In the genomic region with DNA sequence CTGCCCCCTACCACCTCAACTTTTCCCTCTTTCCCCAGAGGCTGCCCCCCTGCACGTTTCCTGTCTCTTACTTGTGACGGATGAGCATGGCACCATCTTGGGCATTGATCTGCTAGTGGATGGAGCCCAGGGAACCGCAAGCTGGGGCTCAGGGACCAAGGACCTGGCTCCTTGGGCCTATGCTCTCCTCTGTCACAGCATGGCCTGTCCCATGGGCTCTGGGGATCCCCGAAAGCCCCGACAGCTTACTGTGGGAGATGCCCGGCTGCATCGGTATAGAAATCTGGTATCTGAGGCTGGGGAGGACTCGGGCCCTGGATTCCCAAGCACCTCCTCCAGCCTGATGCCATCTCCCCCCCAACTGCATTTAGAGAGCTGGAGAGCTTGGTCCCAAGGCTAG, we compare ENCODE assay signal across 20 cellular contexts. TPM values are rescaled to one million over a fixed set of nuclear protein-coding genes. Genes with fewer than 3 reads are reported as not detected.
DNase-seq lines count a peak whose midpoint lies in the region; ATAC-seq and TF ChIP-seq lines count a peak whose summit lies in the region.
"Had no signal": no experiment of that assay in that cellular context is flagged by ENCODE, and none has a peak within 500 bp of the region (broad histone marks: within the 10 kb centered on the region; RNA-seq: fewer than 3 reads in every experiment).

No MANE protein-coding gene starts in this region.

- peak overlapping the region in 1 of 2 donors; percentile 31 for H3K4me3 Mint-ChIP-seq in activated T-cell treated with anti-CD3 and anti-CD28 coated beads, Interleukin-2, amount 50 U/mL, for 72 hours
- no peak overlapping the region for H3K4me3 Mint-ChIP-seq in activated B cell treated with CpG ODN at 0.5 μM for 24 hours
- peak overlapping the region; percentile 22 for H3K4me3 Mint-ChIP-seq in mesothelial cell of epicardium

- no peaks in the 10 kb centered on the region for H4K20me1 ChIP-seq in OCI-LY7 (ENCODE audit: insufficient read depth, low read length)

- H3K4me1 Mint-ChIP-seq in activated T-cell treated with anti-CD3 and anti-CD28 coated beads, Interleukin-2, amount 50 U/mL, for 72 hours (ENCODE audit: low read depth), result peaks cover 18% of the 10 kb centered on the region
- peaks cover 18% of the 10 kb centered on the region for H3K4me1 Mint-ChIP-seq in activated B cell treated with CpG ODN at 0.5 μM for 24 hours
- peaks cover 22% of the 10 kb centered on the region for H3K4me1 Mint-ChIP-seq in mesothelial cell of epicardium

- no peaks in the 10 kb centered on the region for H3K79me1 ChIP-seq in trophoblast cell (ENCODE audit: low read length)

- H3K14ac ChIP-seq in trophoblast cell (ENCODE audit: low read length), result no peak overlapping the region

- no peak overlapping the region for H2BK120ac ChIP-seq in trophoblast cell (ENCODE audit: insufficient read depth, low read length, poor library complexity)

- peak overlapping the region; percentile 6 for H3K27ac Mint-ChIP-seq in activated T-cell treated with anti-CD3 and anti-CD28 coated beads, Interleukin-2, amount 50 U/mL, for 72 hours
- peak overlapping the region; percentile 39 for H3K27ac Mint-ChIP-seq in activated B cell treated with CpG ODN at 0.5 μM for 24 hours
- no peak overlapping the region for H3K27ac Mint-ChIP-seq in mesothelial cell of epicardium

- peaks cover 0 to 1% of the 10 kb centered on the region in 2 donors for H3K36me3 Mint-ChIP-seq in activated T-cell treated with anti-CD3 and anti-CD28 coated beads, Interleukin-2, amount 50 U/mL, for 72 hours (ENCODE audit: insufficient read depth in 2 of 2)
- H3K36me3 Mint-ChIP-seq in activated B cell treated with CpG ODN at 0.5 μM for 24 hours (ENCODE audit: low read depth) (no peaks in the 10 kb centered on the region), mesothelial cell of epicardium (no peaks in the 10 kb centered on the region)

- H3K9ac ChIP-seq in trophoblast cell (ENCODE audit: low read length), result no peak overlapping the region
- H3K9ac ChIP-seq: KMS-11 had no signal

- no peak for ATAC-seq in activated T-cell treated with anti-CD3 and anti-CD28 coated beads, Interleukin-2, amount 50 U/mL, for 72 hours (replicated peaks in 1 of 2)
- ATAC-seq in activated B cell treated with CpG ODN at 0.5 μM for 24 hours (ENCODE audit: low read depth), result no peak
- ATAC-seq in GM18870 (IDR thresholded peaks at IDR 0.05; ENCODE audit: unreplicated experiment), result no peak

- H3K18ac ChIP-seq in trophoblast cell (ENCODE audit: low read length), result no peak overlapping the region

- no TSS peak for BruUV-seq in OCI-LY7 (replicated peaks; lab: Mats Ljungman, UMichigan)

- H3K9me3 ChIP-seq in trophoblast cell (ENCODE audit: insufficient read depth, low read depth, low read length) (peaks cover 18% of the 10 kb centered on the region), OCI-LY7 (ENCODE audit: low read length) (no peaks in the 10 kb centered on the region)
- H3K9me3 ChIP-seq: Peyer's patch had no signal

- H3K9me3 Mint-ChIP-seq in activated T-cell treated with anti-CD3 and anti-CD28 coated beads, Interleukin-2, amount 50 U/mL, for 72 hours, result no peaks in the 10 kb centered on the region
- H3K9me3 Mint-ChIP-seq in activated B cell treated with CpG ODN at 0.5 μM for 24 hours (no peaks in the 10 kb centered on the region), mesothelial cell of epicardium (no peaks in the 10 kb centered on the region)

- H3K27ac ChIP-seq in trophoblast cell (ENCODE audit: low read depth, low read length) (no peak overlapping the region), OCI-LY7 (ENCODE audit: low read depth, low read length, poor library complexity, severe bottlenecking) (no peak overlapping the region)
- H3K27ac ChIP-seq: KMS-11, Peyer's patch had no signal

- H3K4me3 ChIP-seq in trophoblast cell (ENCODE audit: low read depth, low read length) (peak overlapping the region; percentile 34), OCI-LY7 (ENCODE audit: low read depth, low read length, poor library complexity, severe bottlenecking) (no peak overlapping the region)
- H3K4me3 ChIP-seq: Peyer's patch had no signal

- intact Hi-C loops in activated B cell treated with CpG ODN at 0.5 μM for 24 hours (cut with micrococcal nuclease), result no loop called here
- intact Hi-C loops in OCI-LY7 (cut with micrococcal nuclease; ENCODE audit: unreplicated experiment), result no loop called here

- H3K27me3 ChIP-seq in trophoblast cell (ENCODE audit: insufficient read depth, low read length), result peaks cover 43% of the 10 kb centered on the region

- no peak overlapping the region for H3K4me2 ChIP-seq in trophoblast cell (ENCODE audit: low read length)
- no peak overlapping the region for H3K4me2 ChIP-seq in OCI-LY7 (ENCODE audit: low read length)
- H3K4me2 ChIP-seq: KMS-11 had no signal

- no peak overlapping the region for H2AK5ac ChIP-seq in trophoblast cell (ENCODE audit: low read length)

- no CpG with 5 or more reads among the region's 8 CpGs for WGBS in trophoblast cell (ENCODE audit: extremely low coverage, insufficient coverage, insufficient read length)

- POLR2A ChIA-PET in activated B cell treated with CpG ODN at 0.5 μM for 24 hours (lab: Charles Lee), result interaction anchor here (0.9 kb wide), 1 partner anchor 49 kb away, joined by 3 read pairs; no protein-coding TSS in a partner anchor
- POLR2A ChIA-PET in OCI-LY7 (lab: Charles Lee), result no interaction called here

- CTCF ChIA-PET in activated B cell treated with CpG ODN at 0.5 μM for 24 hours (lab: Charles Lee) (no interaction called here), OCI-LY7 (lab: Charles Lee; ENCODE audit: unreplicated experiment) (no interaction called here)

- no peak overlapping the region for H2BK5ac ChIP-seq in trophoblast cell (ENCODE audit: low read depth, low read length, poor library complexity)

- no peak for DNase-seq in activated T-cell treated with anti-CD3 and anti-CD28 coated beads, Interleukin-2, amount 50 U/mL, for 72 hours
- no peak for DNase-seq in activated T-cell treated with anti-CD3 and anti-CD28 coated beads, Interleukin-2, amount 50 U/mL, for 1 hour
- DNase-seq in activated B cell treated with CpG ODN at 0.5 μM for 24 hours, result no peak
- DNase-seq in mesothelial cell of epicardium (ENCODE audit: low spot score in 2 of 2, unreplicated experiment in 2 of 2), result no peak
- no peak for DNase-seq in trophoblast cell
- no peak for DNase-seq in OCI-LY7 (ENCODE audit: low spot score)
- no peak for DNase-seq in NCI-H2171 (lab: John Stamatoyannopoulos, UW)
- DNase-seq: DMS 273 treated with DMSO at 0.1 percent for 48 hours, GOT3, NCI-H1105, NCI-H187, NCI-H446 treated with DMSO at 0.1 percent for 48 hours, NCI-H774, Peyer's patch, Right ventricle myocardium superior had no signal

- H2AFZ ChIP-seq in trophoblast cell (ENCODE audit: insufficient read depth, low read length, poor library complexity) (no peak overlapping the region), OCI-LY7 (ENCODE audit: low read length) (no peak overlapping the region)

- H3K9me2 ChIP-seq in OCI-LY7 (ENCODE audit: insufficient read depth, low read length), result no peaks in the 10 kb centered on the region

- H3K27me3 Mint-ChIP-seq in activated T-cell treated with anti-CD3 and anti-CD28 coated beads, Interleukin-2, amount 50 U/mL, for 72 hours (ENCODE audit: low read depth), result peaks cover 33% of the 10 kb centered on the region
- H3K27me3 Mint-ChIP-seq in activated B cell treated with CpG ODN at 0.5 μM for 24 hours (peaks cover 9% of the 10 kb centered on the region), mesothelial cell of epicardium (ENCODE audit: low read depth) (peaks cover 90% of the 10 kb centered on the region)

- H3K4me1 ChIP-seq in trophoblast cell (ENCODE audit: control insufficient read depth in 1 of 2, insufficient read depth in 2 of 2, low read length in 2 of 2), result peaks cover 19 to 20% of the 10 kb centered on the region in 2 experiments
- peaks cover 6% of the 10 kb centered on the region for H3K4me1 ChIP-seq in OCI-LY7 (ENCODE audit: insufficient read depth, low read length, poor library complexity, severe bottlenecking)

- H4K8ac ChIP-seq in trophoblast cell (ENCODE audit: low read depth, low read length), result no peak overlapping the region

- no peak overlapping the region for H4K12ac ChIP-seq in trophoblast cell (ENCODE audit: low read depth, low read length)

- H3K79me2 ChIP-seq in trophoblast cell (ENCODE audit: control insufficient read depth, insufficient read depth, low read length, poor library complexity) (no peaks in the 10 kb centered on the region), OCI-LY7 (ENCODE audit: insufficient read depth, low read depth, low read length) (no peaks in the 10 kb centered on the region)

- H3K4ac ChIP-seq in trophoblast cell (ENCODE audit: low read depth, low read length), result no peak overlapping the region

- no peak overlapping the region for H3K23ac ChIP-seq in trophoblast cell (ENCODE audit: low read length)

- H4K91ac ChIP-seq in trophoblast cell (ENCODE audit: low read depth, low read length), result no peak overlapping the region

- no peaks in the 10 kb centered on the region for H3K36me3 ChIP-seq in trophoblast cell (ENCODE audit: control insufficient read depth in 1 of 2, insufficient read depth in 2 of 2, low read length in 2 of 2)
- H3K36me3 ChIP-seq in OCI-LY7 (ENCODE audit: insufficient read depth, low read length), result no peaks in the 10 kb centered on the region
- H3K36me3 ChIP-seq: Peyer's patch had no signal

- H2BK12ac ChIP-seq in trophoblast cell (ENCODE audit: low read length), result no peak overlapping the region

- TF ChIP-seq CTCF in activated B cell treated with CpG ODN at 0.5 μM for 24 hours (IDR thresholded peaks at IDR 0.05), result no peak
- TF ChIP-seq CTCF in mesothelial cell of epicardium (IDR thresholded peaks at IDR 0.05; ENCODE audit: unreplicated experiment), result no peak
- TF ChIP-seq CTCF in OCI-LY7 (conservative IDR thresholded peaks at IDR 0.05; ENCODE audit: low read length), result no peak

RNA-seq across cellular contexts. Expression of a gene that starts 1.8 kb away (rescaled TPM):
- 1 to 10 TPM; 2.2 to 4.3 TPM for total RNA-seq in activated T-cell treated with anti-CD3 and anti-CD28 coated beads, Interleukin-2, amount 50 U/mL, for 72 hours
- total RNA-seq in activated B cell treated with CpG ODN at 0.5 μM for 24 hours (3.0 and 3.5 TPM in 2 replicates), mesothelial cell of epicardium (7.6 to 8.8 TPM (median 8.1 TPM) in 3 replicates), OCI-LY7 (2022) (not detected in 2 replicates)
- 1.4 and 2.1 TPM in 2 replicates for polyA plus RNA-seq in trophoblast cell (2013)
- not detected in 2 replicates for total RNA-seq in OCI-LY7 (2014; rRNA removed; shearing (Covaris generic))

RNA-seq across cellular contexts. Expression of a gene that starts 1.9 kb away (rescaled TPM):
- under 1 TPM in 1 of 2 donors, not detected in 1; 0.17 TPM for total RNA-seq in activated T-cell treated with anti-CD3 and anti-CD28 coated beads, Interleukin-2, amount 50 U/mL, for 72 hours
- total RNA-seq in activated B cell treated with CpG ODN at 0.5 μM for 24 hours (0.15 and 0.31 TPM in 2 replicates), mesothelial cell of epicardium (0.78 to 0.93 TPM (median 0.81 TPM) in 3 replicates), OCI-LY7 (2022) (not detected in 2 replicates)
- 0.01 and 0.03 TPM in 2 replicates for polyA plus RNA-seq in trophoblast cell (2013)
- not detected in 2 replicates for total RNA-seq in OCI-LY7 (2014; rRNA removed; shearing (Covaris generic))
- total RNA-seq: Daoy, Right ventricle myocardium superior had no signal

RNA-seq across cellular contexts. Expression of a gene that starts 10.3 kb away (rescaled TPM):
- total RNA-seq in activated T-cell treated with anti-CD3 and anti-CD28 coated beads, Interleukin-2, amount 50 U/mL, for 72 hours, result 10 to 100 TPM in 1 of 2 donors, 1 to 10 TPM in 1; 9.9 to 14.0 TPM
- total RNA-seq in activated B cell treated with CpG ODN at 0.5 μM for 24 hours (22.9 and 23.6 TPM in 2 replicates), mesothelial cell of epicardium (11.8 to 15.8 TPM (median 15.5 TPM) in 3 replicates), OCI-LY7 (2022) (19.0 and 19.2 TPM in 2 replicates)
- 20.5 and 21.8 TPM in 2 replicates for polyA plus RNA-seq in trophoblast cell (2013)
- 35.3 and 35.9 TPM in 2 replicates for total RNA-seq in OCI-LY7 (2014; rRNA removed; shearing (Covaris generic))

RNA-seq across cellular contexts. Expression of a gene that starts 30.1 kb away (rescaled TPM):
- not detected for total RNA-seq in activated T-cell treated with anti-CD3 and anti-CD28 coated beads, Interleukin-2, amount 50 U/mL, for 72 hours
- total RNA-seq in activated B cell treated with CpG ODN at 0.5 μM for 24 hours, result not detected in 2 replicates
- total RNA-seq in mesothelial cell of epicardium, result not detected in 3 replicates
- polyA plus RNA-seq in trophoblast cell (2013), result not detected in 2 replicates
- not detected in 2 replicates for total RNA-seq in OCI-LY7 (2014; rRNA removed; shearing (Covaris generic))
- not detected in 2 replicates for total RNA-seq in OCI-LY7 (2022)
- total RNA-seq: A673, Daoy, MCF 10A, Right ventricle myocardium superior had no signal

RNA-seq across cellular contexts. Expression of a gene that starts 31.1 kb away (rescaled TPM):
- 100 to 1,000 TPM; 216 to 258 TPM for total RNA-seq in activated T-cell treated with anti-CD3 and anti-CD28 coated beads, Interleukin-2, amount 50 U/mL, for 72 hours
- 45.1 and 52.0 TPM in 2 replicates for total RNA-seq in activated B cell treated with CpG ODN at 0.5 μM for 24 hours
- 34.9 to 39.7 TPM (median 38.7 TPM) in 3 replicates for total RNA-seq in mesothelial cell of epicardium
- 10.9 and 11.4 TPM in 2 replicates for polyA plus RNA-seq in trophoblast cell (2013)
- 49.8 and 56.7 TPM in 2 replicates for total RNA-seq in OCI-LY7 (2014; rRNA removed; shearing (Covaris generic))
- total RNA-seq in OCI-LY7 (2022), result 84.9 and 96.1 TPM in 2 replicates
